In the genomic region with DNA sequence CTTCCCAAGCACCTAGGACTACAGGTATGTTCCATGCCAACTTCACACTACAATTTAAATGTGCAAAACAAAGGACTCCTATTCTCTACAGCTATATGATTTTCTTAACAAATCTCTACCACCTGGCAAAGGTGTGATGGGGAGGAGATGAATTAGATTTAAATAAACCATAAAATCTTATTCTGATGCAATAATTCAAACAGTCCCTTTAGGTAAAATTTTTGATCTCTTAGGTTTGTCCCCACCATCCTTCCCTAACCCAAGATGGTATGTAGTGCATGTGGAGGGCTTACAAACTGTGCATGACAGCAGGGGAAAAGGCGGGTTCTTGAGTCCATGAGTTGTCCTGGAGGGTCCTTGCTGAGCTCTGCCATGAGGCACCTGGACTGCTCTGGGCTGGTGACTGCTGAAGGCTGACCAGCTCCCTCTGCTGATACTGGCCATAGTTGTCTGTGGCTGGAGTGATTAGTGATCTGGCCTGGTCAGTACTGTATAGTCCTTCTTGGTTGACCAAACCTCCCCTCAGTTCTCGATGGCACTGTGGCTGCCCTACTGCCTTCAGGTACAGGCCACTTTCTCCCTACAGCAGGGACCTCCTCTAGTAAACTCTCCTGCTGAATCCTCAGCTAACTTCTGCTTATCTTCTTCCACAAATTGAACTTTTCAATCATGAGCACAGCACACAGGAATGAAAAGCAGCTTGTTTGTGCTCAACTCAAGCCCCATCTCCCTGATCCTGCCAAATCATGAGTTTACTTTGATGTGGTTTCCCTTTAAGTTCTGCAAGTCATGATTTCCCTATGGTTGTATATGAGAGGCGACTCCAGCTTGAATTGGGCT, we compare ENCODE assay signal across 1 cellular context.
A peak's percentile ranks its signal among the peaks of the same experiment; 100 is the strongest.
TF ChIP-seq lines count a peak whose summit lies in the region.

No MANE protein-coding gene starts in this region.

TF ChIP-seq in K562, 482 proteins besides CTCF, POLR2A, EP300 and RAD21 (continued from another document and continues in another):
- TF ChIP-seq ARID3A (IDR thresholded peaks at IDR 0.05; ENCODE audit: borderline replicate concordance, low read depth, low read length) (no peak), ZNF407 (IDR thresholded peaks at IDR 0.05; ENCODE audit: low read depth) (no peak), FOXO4 (CRISPR knock-in tag; IDR thresholded peaks at IDR 0.05) (no peak), IFI16 (CRISPR knock-in tag; IDR thresholded peaks at IDR 0.05) (no peak), ZNF766 (CRISPR knock-in tag; conservative IDR thresholded peaks at IDR 0.05) (peak; percentile 36; the same call in 1 of the 2 replicates), NCOA4 (IDR thresholded peaks at IDR 0.05; ENCODE audit: partially characterized antibody) (no peak), KHSRP (IDR thresholded peaks at IDR 0.05) (no peak), FOXP4 (CRISPR knock-in tag; IDR thresholded peaks at IDR 0.05; ENCODE audit: borderline replicate concordance) (no peak), ZFPM2 (CRISPR knock-in tag; IDR thresholded peaks at IDR 0.05) (no peak), SNRNP70 (optimal IDR thresholded peaks at IDR 0.05; ENCODE audit: low read depth, low read length) (no peak), PRMT5 (CRISPR knock-in tag; IDR thresholded peaks at IDR 0.05) (no peak), ZNF12 (CRISPR knock-in tag; IDR thresholded peaks at IDR 0.05) (0 out of 2 replicates have a peak, but pooled peaks have one; percentile 24), TOE1 (IDR thresholded peaks at IDR 0.05; ENCODE audit: borderline replicate concordance) (peak; percentile 31; the same call in 1 of the 2 replicates), TOE1 (CRISPR knock-in tag; IDR thresholded peaks at IDR 0.05; ENCODE audit: borderline replicate concordance, low read depth) (no peak), CREBBP (IDR thresholded peaks at IDR 0.05; ENCODE audit: low read depth, low read length) (no peak), ZNF408 (CRISPR knock-in tag; IDR thresholded peaks at IDR 0.05; ENCODE audit: low read depth) (no peak), ZNF57 (CRISPR knock-in tag; IDR thresholded peaks at IDR 0.05) (no peak), ZNF780A (CRISPR knock-in tag; IDR thresholded peaks at IDR 0.05) (no peak), EP400 (IDR thresholded peaks at IDR 0.05) (peak; percentile 55), ELF2 (CRISPR knock-in tag; IDR thresholded peaks at IDR 0.05) (no peak), CBX8 (IDR thresholded peaks at IDR 0.05; ENCODE audit: borderline replicate concordance, extremely low read depth, low read depth, low read length, poor library complexity, severe bottlenecking) (no peak), RBM25 (IDR thresholded peaks at IDR 0.05; ENCODE audit: low read depth, low read length, severe bottlenecking) (peak; percentile 14), ZKSCAN1 (IDR thresholded peaks at IDR 0.05; ENCODE audit: low read depth, low read length) (0 out of 2 replicates have a peak, but pooled peaks have one; percentile 48)
- TF ChIP-seq, protein P1, sequence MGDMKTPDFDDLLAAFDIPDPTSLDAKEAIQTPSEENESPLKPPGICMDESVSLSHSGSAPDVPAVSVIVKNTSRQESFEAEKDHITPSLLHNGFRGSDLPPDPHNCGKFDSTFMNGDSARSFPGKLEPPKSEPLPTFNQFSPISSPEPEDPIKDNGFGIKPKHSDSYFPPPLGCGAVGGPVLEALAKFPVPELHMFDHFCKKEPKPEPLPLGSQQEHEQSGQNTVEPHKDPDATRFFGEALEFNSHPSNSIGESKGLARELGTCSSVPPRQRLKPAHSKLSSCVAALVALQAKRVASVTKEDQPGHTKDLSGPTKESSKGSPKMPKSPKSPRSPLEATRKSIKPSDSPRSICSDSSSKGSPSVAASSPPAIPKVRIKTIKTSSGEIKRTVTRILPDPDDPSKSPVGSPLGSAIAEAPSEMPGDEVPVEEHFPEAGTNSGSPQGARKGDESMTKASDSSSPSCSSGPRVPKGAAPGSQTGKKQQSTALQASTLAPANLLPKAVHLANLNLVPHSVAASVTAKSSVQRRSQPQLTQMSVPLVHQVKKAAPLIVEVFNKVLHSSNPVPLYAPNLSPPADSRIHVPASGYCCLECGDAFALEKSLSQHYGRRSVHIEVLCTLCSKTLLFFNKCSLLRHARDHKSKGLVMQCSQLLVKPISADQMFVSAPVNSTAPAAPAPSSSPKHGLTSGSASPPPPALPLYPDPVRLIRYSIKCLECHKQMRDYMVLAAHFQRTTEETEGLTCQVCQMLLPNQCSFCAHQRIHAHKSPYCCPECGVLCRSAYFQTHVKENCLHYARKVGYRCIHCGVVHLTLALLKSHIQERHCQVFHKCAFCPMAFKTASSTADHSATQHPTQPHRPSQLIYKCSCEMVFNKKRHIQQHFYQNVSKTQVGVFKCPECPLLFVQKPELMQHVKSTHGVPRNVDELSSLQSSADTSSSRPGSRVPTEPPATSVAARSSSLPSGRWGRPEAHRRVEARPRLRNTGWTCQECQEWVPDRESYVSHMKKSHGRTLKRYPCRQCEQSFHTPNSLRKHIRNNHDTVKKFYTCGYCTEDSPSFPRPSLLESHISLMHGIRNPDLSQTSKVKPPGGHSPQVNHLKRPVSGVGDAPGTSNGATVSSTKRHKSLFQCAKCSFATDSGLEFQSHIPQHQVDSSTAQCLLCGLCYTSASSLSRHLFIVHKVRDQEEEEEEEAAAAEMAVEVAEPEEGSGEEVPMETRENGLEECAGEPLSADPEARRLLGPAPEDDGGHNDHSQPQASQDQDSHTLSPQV (IDR thresholded peaks at IDR 0.05), result peak; percentile 78; the same call in 1 of the 2 replicates
- TF ChIP-seq, protein P2, sequence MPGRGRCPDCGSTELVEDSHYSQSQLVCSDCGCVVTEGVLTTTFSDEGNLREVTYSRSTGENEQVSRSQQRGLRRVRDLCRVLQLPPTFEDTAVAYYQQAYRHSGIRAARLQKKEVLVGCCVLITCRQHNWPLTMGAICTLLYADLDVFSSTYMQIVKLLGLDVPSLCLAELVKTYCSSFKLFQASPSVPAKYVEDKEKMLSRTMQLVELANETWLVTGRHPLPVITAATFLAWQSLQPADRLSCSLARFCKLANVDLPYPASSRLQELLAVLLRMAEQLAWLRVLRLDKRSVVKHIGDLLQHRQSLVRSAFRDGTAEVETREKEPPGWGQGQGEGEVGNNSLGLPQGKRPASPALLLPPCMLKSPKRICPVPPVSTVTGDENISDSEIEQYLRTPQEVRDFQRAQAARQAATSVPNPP (IDR thresholded peaks at IDR 0.05; ENCODE audit: borderline replicate concordance, insufficient read depth, insufficient read length), result no peak
- TF ChIP-seq, protein P3, sequence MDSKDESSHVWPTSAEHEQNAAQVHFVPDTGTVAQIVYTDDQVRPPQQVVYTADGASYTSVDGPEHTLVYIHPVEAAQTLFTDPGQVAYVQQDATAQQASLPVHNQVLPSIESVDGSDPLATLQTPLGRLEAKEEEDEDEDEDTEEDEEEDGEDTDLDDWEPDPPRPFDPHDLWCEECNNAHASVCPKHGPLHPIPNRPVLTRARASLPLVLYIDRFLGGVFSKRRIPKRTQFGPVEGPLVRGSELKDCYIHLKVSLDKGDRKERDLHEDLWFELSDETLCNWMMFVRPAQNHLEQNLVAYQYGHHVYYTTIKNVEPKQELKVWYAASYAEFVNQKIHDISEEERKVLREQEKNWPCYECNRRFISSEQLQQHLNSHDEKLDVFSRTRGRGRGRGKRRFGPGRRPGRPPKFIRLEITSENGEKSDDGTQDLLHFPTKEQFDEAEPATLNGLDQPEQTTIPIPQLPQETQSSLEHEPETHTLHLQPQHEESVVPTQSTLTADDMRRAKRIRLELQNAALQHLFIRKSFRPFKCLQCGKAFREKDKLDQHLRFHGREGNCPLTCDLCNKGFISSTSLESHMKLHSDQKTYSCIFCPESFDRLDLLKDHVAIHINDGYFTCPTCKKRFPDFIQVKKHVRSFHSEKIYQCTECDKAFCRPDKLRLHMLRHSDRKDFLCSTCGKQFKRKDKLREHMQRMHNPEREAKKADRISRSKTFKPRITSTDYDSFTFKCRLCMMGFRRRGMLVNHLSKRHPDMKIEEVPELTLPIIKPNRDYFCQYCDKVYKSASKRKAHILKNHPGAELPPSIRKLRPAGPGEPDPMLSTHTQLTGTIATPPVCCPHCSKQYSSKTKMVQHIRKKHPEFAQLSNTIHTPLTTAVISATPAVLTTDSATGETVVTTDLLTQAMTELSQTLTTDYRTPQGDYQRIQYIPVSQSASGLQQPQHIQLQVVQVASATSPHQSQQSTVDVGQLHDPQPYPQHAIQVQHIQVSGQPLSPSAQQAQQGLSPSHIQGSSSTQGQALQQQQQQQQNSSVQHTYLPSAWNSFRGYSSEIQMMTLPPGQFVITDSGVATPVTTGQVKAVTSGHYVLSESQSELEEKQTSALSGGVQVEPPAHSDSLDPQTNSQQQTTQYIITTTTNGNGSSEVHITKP (IDR thresholded peaks at IDR 0.05; ENCODE audit: partially characterized antibody), result peak; percentile 22
